Comparison of ENCODE assay signal across 20 cellular contexts in the genomic region with DNA sequence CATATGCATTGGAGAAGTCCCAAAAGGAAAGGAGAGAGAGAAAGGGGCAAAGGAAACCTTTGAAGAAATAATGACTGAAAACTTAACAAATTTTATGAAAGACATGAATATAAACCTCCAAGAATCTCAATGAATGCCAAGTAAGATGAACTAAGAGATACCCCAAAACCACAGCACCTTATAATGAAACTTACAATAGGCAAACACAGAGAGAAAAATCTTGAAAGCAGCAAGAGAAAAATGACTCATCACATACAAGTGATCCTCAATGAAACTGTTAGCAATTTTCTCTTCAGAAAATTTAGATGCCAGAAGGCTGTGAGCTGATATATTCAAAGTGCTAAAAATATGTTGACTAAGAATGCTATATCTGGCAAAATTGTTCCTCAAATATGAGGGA. TPM values are rescaled to one million over a fixed set of nuclear protein-coding genes. Genes with fewer than 3 reads are reported as not detected.
A peak's percentile ranks its signal among the peaks of the same experiment; 100 is the strongest.
DNase-seq lines count a peak whose midpoint lies in the region; ATAC-seq lines count a peak whose summit lies in the region.
"Had no signal": no experiment of that assay in that cellular context is flagged by ENCODE, and none has a peak within 500 bp of the region (broad histone marks: within the 10 kb centered on the region; RNA-seq: fewer than 3 reads in every experiment).

No MANE protein-coding gene starts in this region.

- CTCF ChIA-PET in activated naive CD4-positive, alpha-beta T cell treated with anti-CD3 and anti-CD28 coated beads for 36 hours (lab: Charles Lee), result no interaction called here

- intact Hi-C loops in activated naive CD4-positive, alpha-beta T cell treated with anti-CD3 and anti-CD28 coated beads for 36 hours (cut with micrococcal nuclease), result no loop called here

- H3K9me3 Mint-ChIP-seq in activated naive CD4-positive, alpha-beta T cell treated with anti-CD3 and anti-CD28 coated beads for 36 hours, result peaks cover 12% of the 10 kb centered on the region
- peaks cover 22% of the 10 kb centered on the region for H3K9me3 Mint-ChIP-seq in T-helper 2 cell treated with Interferon-gamma antibody and Interleukin-4, amounts not matched to agents 5 μg/mL and 100 μg/mL, for 36 hours

- H3K27ac Mint-ChIP-seq in activated naive CD4-positive, alpha-beta T cell treated with anti-CD3 and anti-CD28 coated beads for 36 hours, result peak overlapping the region; percentile 24
- H3K27ac Mint-ChIP-seq in T-helper 2 cell treated with Interferon-gamma antibody and Interleukin-4, amounts not matched to agents 5 μg/mL and 100 μg/mL, for 36 hours, result peak overlapping the region; percentile 15
- H3K27ac Mint-ChIP-seq: B cell; CD8-positive, alpha-beta T cell had no signal

- DNase-seq in DMS53 (lab: John Stamatoyannopoulos, UW) (peak; percentile 16), DMS53 treated with DMSO at 0.1 percent for 48 hours (lab: John Stamatoyannopoulos, UW; ENCODE audit: unreplicated experiment) (no peak), NCI-H446 (lab: John Stamatoyannopoulos, UW) (no peak)
- DNase-seq in activated naive CD4-positive, alpha-beta T cell treated with anti-CD3 and anti-CD28 coated beads for 36 hours, result no peak
- no peak for DNase-seq in activated naive CD4-positive, alpha-beta T cell treated with anti-CD3 and anti-CD28 coated beads, Interleukin-2, amount 50 U/mL, for 16 hours
- no peak for DNase-seq in T-helper 2 cell treated with Interferon-gamma antibody and Interleukin-4, amounts not matched to agents 5 μg/mL and 100 μg/mL, for 36 hours (ENCODE audit: low spot score)
- DNase-seq: Caco-2; CD8-positive, alpha-beta T cell; DMS 273 treated with DMSO at 0.1 percent for 48 hours; DND-41; KBM-7; NCI-H1105 treated with DMSO at 0.1 percent for 48 hours; NCI-H146; NCI-H1930; NCI-H2107; Right ventricle myocardium superior; RPMI8226 had no signal

- H3K36me3 Mint-ChIP-seq in activated naive CD4-positive, alpha-beta T cell treated with anti-CD3 and anti-CD28 coated beads for 36 hours (ENCODE audit: low read depth), result no peaks in the 10 kb centered on the region
- no peaks in the 10 kb centered on the region for H3K36me3 Mint-ChIP-seq in T-helper 2 cell treated with Interferon-gamma antibody and Interleukin-4, amounts not matched to agents 5 μg/mL and 100 μg/mL, for 36 hours (ENCODE audit: low read depth)
- H3K36me3 Mint-ChIP-seq: CD8-positive, alpha-beta T cell had no signal

- H3K4me3 Mint-ChIP-seq in activated naive CD4-positive, alpha-beta T cell treated with anti-CD3 and anti-CD28 coated beads for 36 hours, result no peak overlapping the region
- H3K4me3 Mint-ChIP-seq in T-helper 2 cell treated with Interferon-gamma antibody and Interleukin-4, amounts not matched to agents 5 μg/mL and 100 μg/mL, for 36 hours, result peak overlapping the region; percentile 26
- H3K4me3 Mint-ChIP-seq: B cell; CD8-positive, alpha-beta T cell had no signal

- ATAC-seq in HG02571 (IDR thresholded peaks at IDR 0.05; ENCODE audit: unreplicated experiment), result no peak
- ATAC-seq: CD8-positive, alpha-beta T cell had no signal

- H3K4me1 Mint-ChIP-seq in activated naive CD4-positive, alpha-beta T cell treated with anti-CD3 and anti-CD28 coated beads for 36 hours (ENCODE audit: low read depth), result peaks cover 10% of the 10 kb centered on the region
- H3K4me1 Mint-ChIP-seq in T-helper 2 cell treated with Interferon-gamma antibody and Interleukin-4, amounts not matched to agents 5 μg/mL and 100 μg/mL, for 36 hours (ENCODE audit: low read depth), result peaks cover 13% of the 10 kb centered on the region
- H3K4me1 Mint-ChIP-seq: B cell had no signal

- H3K27me3 Mint-ChIP-seq in activated naive CD4-positive, alpha-beta T cell treated with anti-CD3 and anti-CD28 coated beads for 36 hours (ENCODE audit: low read depth), result peaks cover 6% of the 10 kb centered on the region
- H3K27me3 Mint-ChIP-seq in T-helper 2 cell treated with Interferon-gamma antibody and Interleukin-4, amounts not matched to agents 5 μg/mL and 100 μg/mL, for 36 hours (ENCODE audit: low read depth), result peaks cover 14% of the 10 kb centered on the region

RNA-seq across cellular contexts. Expression of a gene that starts 10.1 kb away (rescaled TPM):
- total RNA-seq in activated naive CD4-positive, alpha-beta T cell treated with anti-CD3 and anti-CD28 coated beads for 36 hours, result under 1 TPM; 0.40 to 0.41 TPM
- total RNA-seq: SJSA1 had no signal
